Comparison of ENCODE assay signal across 21 cellular contexts in genomic region chr10:75723319-75723965, GRCh38.
DNase-seq lines count a peak whose midpoint lies in the region; ATAC-seq and TF ChIP-seq lines count a peak whose summit lies in the region.
"Had no signal": no experiment of that assay in that cellular context is flagged by ENCODE, and none has a peak within 500 bp of the region (broad histone marks: within the 10 kb centered on the region; RNA-seq: fewer than 3 reads in every experiment).

No MANE protein-coding gene starts in this region.

- WGBS in esophagus muscularis mucosa = 75% methylated on average over 8 of the region's 8 CpGs

- no peak for TF ChIP-seq CTCF in esophagus muscularis mucosa (IDR thresholded peaks at IDR 0.05)

- no peaks in the 10 kb centered on the region for H3K36me3 ChIP-seq in BLaER1 treated with 17β-estradiol and CSF1 and Interleukin-3, amounts not matched to agents 10 nM and 100 nM
- H3K36me3 ChIP-seq in esophagus muscularis mucosa = no peaks in the 10 kb centered on the region
- H3K36me3 ChIP-seq: HAP-1 had no signal

- H3K9ac ChIP-seq in BLaER1 treated with 17β-estradiol and CSF1 and Interleukin-3, amounts not matched to agents 10 nM and 100 nM = no peak overlapping the region

- no peaks in the 10 kb centered on the region for H3K9me3 ChIP-seq in BLaER1 treated with 17β-estradiol and CSF1 and Interleukin-3, amounts not matched to agents 10 nM and 100 nM (replicated peaks in 1 of 11)
- no peaks in the 10 kb centered on the region for H3K9me3 ChIP-seq in esophagus muscularis mucosa
- H3K9me3 ChIP-seq: Caco-2, HAP-1 had no signal

- intact Hi-C loops in esophagus muscularis mucosa (cut with DNase I) = no loop called here

- ATAC-seq in GM19463 (IDR thresholded peaks at IDR 0.05; ENCODE audit: unreplicated experiment) = no peak
- ATAC-seq: GM23338, Right ventricle myocardium inferior had no signal

- H3K27me3 ChIP-seq in BLaER1 treated with 17β-estradiol and CSF1 and Interleukin-3, amounts not matched to agents 10 nM and 100 nM = no peaks in the 10 kb centered on the region
- H3K27me3 ChIP-seq in esophagus muscularis mucosa = no peaks in the 10 kb centered on the region

- TF ChIP-seq POLR2A in esophagus muscularis mucosa (IDR thresholded peaks at IDR 0.05; ENCODE audit: low read depth) = no peak

- H3K4me1 ChIP-seq in BLaER1 treated with 17β-estradiol and CSF1 and Interleukin-3, amounts not matched to agents 10 nM and 100 nM = peaks cover 0 to 8% (median 0%) of the 10 kb centered on the region in 10 experiments; a peak in 4 of 20 replicates
- peaks cover 0 to 6% (median 0%) of the 10 kb centered on the region in 4 donors for H3K4me1 ChIP-seq in esophagus muscularis mucosa
- H3K4me1 ChIP-seq: Caco-2, HAP-1 had no signal

- H3K4me2 ChIP-seq in BLaER1 treated with 17β-estradiol and CSF1 and Interleukin-3, amounts not matched to agents 10 nM and 100 nM = peak overlapping the region in 6 of 11 experiments; percentile 4 to 25 (median 11); a peak in 3 of 22 replicates
- H3K4me2 ChIP-seq: GM23338 had no signal

- H3K4me3 ChIP-seq in BLaER1 treated with 17β-estradiol and CSF1 and Interleukin-3, amounts not matched to agents 10 nM and 100 nM = no peak overlapping the region
- no peak overlapping the region for H3K4me3 ChIP-seq in esophagus muscularis mucosa
- H3K4me3 ChIP-seq: GM23338, HAP-1 had no signal

- no peaks in the 10 kb centered on the region for H4K20me1 ChIP-seq in BLaER1 treated with 17β-estradiol and CSF1 and Interleukin-3, amounts not matched to agents 10 nM and 100 nM

- no peak overlapping the region for H3K27ac ChIP-seq in BLaER1 treated with 17β-estradiol and CSF1 and Interleukin-3, amounts not matched to agents 10 nM and 100 nM
- H3K27ac ChIP-seq in esophagus muscularis mucosa (replicated peaks in 1 of 4) = no peak overlapping the region
- H3K27ac ChIP-seq: HL-60 had no signal

- TF ChIP-seq EP300 in esophagus muscularis mucosa (IDR thresholded peaks at IDR 0.05) = no peak

- DNase-seq in RPMI7951 (ENCODE audit: low read depth) (peak; percentile 7), esophagus muscularis mucosa (ENCODE audit: extremely low spot score) (peak; percentile 74), pulmonary artery endothelial cell (ENCODE audit: low read depth, low spot score) (peak; percentile 56), dedifferentiated amniotic fluid mesenchymal stem cell (ENCODE audit: extremely low spot score) (no peak), activated T-cell treated with anti-CD3 and anti-CD28 coated beads for 4 hours (no peak)
- DNase-seq: Caco-2; CD4-positive, alpha-beta memory T cell; GDM1; KBM-7; NCI-H1105; NCI-H146; NCI-H2029; NCI-H226; NCI-H510A treated with DMSO at 0.1 percent for 48 hours; NCI-H774 had no signal

Comparison
In these comparisons a context has a peak if more than half of its experiments do, and no peak if none do; other contexts are left out.
1. DNase-seq: peak in RPMI7951 (single experiment), esophagus muscularis mucosa (single experiment) and pulmonary artery endothelial cell (single experiment); none in dedifferentiated amniotic fluid mesenchymal stem cell (single experiment) and activated T-cell treated with anti-CD3 and anti-CD28 coated beads for 4 hours (single experiment).